Comparison of ENCODE assay signal across 9 cellular contexts in the genomic region with DNA sequence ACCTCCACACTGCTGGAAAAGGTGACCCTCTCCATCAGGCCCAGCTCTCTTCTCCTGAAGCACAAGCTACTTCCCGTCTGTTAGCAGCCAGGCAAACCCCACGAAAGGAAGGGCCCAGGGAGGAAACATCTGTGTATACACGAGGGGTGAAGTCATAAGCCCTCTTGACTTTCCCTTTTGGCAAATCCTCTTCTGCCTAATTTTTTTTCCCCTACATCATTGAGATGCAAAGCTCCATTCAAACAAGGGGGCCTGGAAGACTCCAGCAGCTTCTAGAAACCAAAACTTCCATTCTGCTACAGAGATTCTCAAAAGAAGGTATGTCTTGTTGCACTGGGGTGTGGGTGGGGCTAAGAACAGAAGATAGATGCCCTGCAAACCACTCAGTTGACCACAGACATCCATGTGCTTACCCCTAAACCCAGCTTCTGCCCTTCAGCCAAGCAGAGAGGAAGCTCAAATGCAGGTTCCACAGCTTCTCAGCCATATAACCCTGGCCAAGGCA.
DNase-seq lines count a peak whose midpoint lies in the region; ATAC-seq and TF ChIP-seq lines count a peak whose summit lies in the region.
"Had no signal": no experiment of that assay in that cellular context is flagged by ENCODE, and none has a peak within 500 bp of the region (broad histone marks: within the 10 kb centered on the region; RNA-seq: fewer than 3 reads in every experiment).

No MANE protein-coding gene starts in this region.

- H3K4me3 Mint-ChIP-seq in central memory CD8-positive, alpha-beta T cell, result peak overlapping the region; percentile 12
- H3K4me3 Mint-ChIP-seq in activated T-cell treated with anti-CD3 and anti-CD28 coated beads, Interleukin-2, amount 50 U/mL, for 4 hours, result no peak overlapping the region

- H3K36me3 Mint-ChIP-seq in central memory CD8-positive, alpha-beta T cell (ENCODE audit: insufficient read depth), result peaks cover 6% of the 10 kb centered on the region
- no peaks in the 10 kb centered on the region for H3K36me3 Mint-ChIP-seq in activated T-cell treated with anti-CD3 and anti-CD28 coated beads, Interleukin-2, amount 50 U/mL, for 4 hours (ENCODE audit: insufficient read depth)

- ATAC-seq in GM18867 (IDR thresholded peaks at IDR 0.05; ENCODE audit: unreplicated experiment) (peak; percentile 47), HG02981 (IDR thresholded peaks at IDR 0.05; ENCODE audit: unreplicated experiment) (peak; percentile 36), gastrocnemius medialis (peak in 1 of 2 donors; percentile 49)
- no peak for ATAC-seq in central memory CD8-positive, alpha-beta T cell (replicated peaks; ENCODE audit: extremely low read depth, poor library complexity, severe bottlenecking)
- no peak for ATAC-seq in activated T-cell treated with anti-CD3 and anti-CD28 coated beads, Interleukin-2, amount 50 U/mL, for 4 hours
- no peak for ATAC-seq in activated CD4-positive, CD25-positive, alpha-beta regulatory T cell treated with anti-CD3 and anti-CD28 coated beads, Interleukin-2, amount 50 U/mL, for 24 hours

- H3K4me3 ChIP-seq in gastrocnemius medialis, result no peak overlapping the region

- no peaks in the 10 kb centered on the region for H3K36me3 ChIP-seq in gastrocnemius medialis

- no peaks in the 10 kb centered on the region for H3K27me3 ChIP-seq in gastrocnemius medialis

- TF ChIP-seq CTCF in gastrocnemius medialis (IDR thresholded peaks at IDR 0.05 in 4 of 5, conservative IDR thresholded peaks at IDR 0.05 in 1 of 5), result no peak

- DNase-seq in central memory CD8-positive, alpha-beta T cell (ENCODE audit: low spot score in 2 of 2), result no peak
- no peak for DNase-seq in gastrocnemius medialis
- no peak for DNase-seq in activated T-cell treated with anti-CD3 and anti-CD28 coated beads, Interleukin-2, amount 50 U/mL, for 4 hours
- DNase-seq in activated naive CD4-positive, alpha-beta T cell treated with anti-CD3 and anti-CD28 coated beads, Interleukin-2, amount 50 U/mL, for 16 hours, result no peak
- DNase-seq in stimulated activated CD8-positive, alpha-beta memory T cell treated with anti-CD3 and anti-CD28 coated beads, Interleukin-4, amount 100 ng/mL, for 48 hours, result no peak
- DNase-seq: retina had no signal

- TF ChIP-seq POLR2A in gastrocnemius medialis (IDR thresholded peaks at IDR 0.05), result no peak

- no peaks in the 10 kb centered on the region for H3K9me3 ChIP-seq in gastrocnemius medialis

- H3K27me3 Mint-ChIP-seq in central memory CD8-positive, alpha-beta T cell, result no peaks in the 10 kb centered on the region
- H3K27me3 Mint-ChIP-seq in activated T-cell treated with anti-CD3 and anti-CD28 coated beads, Interleukin-2, amount 50 U/mL, for 4 hours (ENCODE audit: low read depth), result no peaks in the 10 kb centered on the region

- no peaks in the 10 kb centered on the region for H3K9me3 Mint-ChIP-seq in central memory CD8-positive, alpha-beta T cell
- H3K9me3 Mint-ChIP-seq in activated T-cell treated with anti-CD3 and anti-CD28 coated beads, Interleukin-2, amount 50 U/mL, for 4 hours, result no peaks in the 10 kb centered on the region

- peak overlapping the region; percentile 55 to 64 (median 61) for H3K27ac ChIP-seq in gastrocnemius medialis

- H3K4me1 ChIP-seq in gastrocnemius medialis, result no peaks in the 10 kb centered on the region

- in situ Hi-C loops in gastrocnemius medialis (cut with MboI; ENCODE audit: low sequenced_read_pairs in 4 of 4), result no loop called here

- H3K4me1 Mint-ChIP-seq in central memory CD8-positive, alpha-beta T cell, result peaks cover 52% of the 10 kb centered on the region
- H3K4me1 Mint-ChIP-seq in activated T-cell treated with anti-CD3 and anti-CD28 coated beads, Interleukin-2, amount 50 U/mL, for 4 hours (ENCODE audit: low read depth), result peaks cover 29% of the 10 kb centered on the region

- intact Hi-C loops in gastrocnemius medialis (cut with DNase I; ENCODE audit: low total_unique reads), result no loop called here

- peak overlapping the region; percentile 29 for H3K27ac Mint-ChIP-seq in central memory CD8-positive, alpha-beta T cell (ENCODE audit: low read depth)

Comparison
In these comparisons a context has a peak if more than half of its experiments do, and no peak if none do; other contexts are left out.
1. ATAC-seq: peak in GM18867 (single experiment) and HG02981 (single experiment); none in central memory CD8-positive, alpha-beta T cell (single experiment), activated T-cell treated with anti-CD3 and anti-CD28 coated beads, Interleukin-2, amount 50 U/mL, for 4 hours (0 of 2) and activated CD4-positive, CD25-positive, alpha-beta regulatory T cell treated with anti-CD3 and anti-CD28 coated beads, Interleukin-2, amount 50 U/mL, for 24 hours (0 of 2).